In genomic region chr10:124551755-124552154, GRCh38 we compare ENCODE assay signal across 22 cellular contexts.
DNase-seq lines count a peak whose midpoint lies in the region; ATAC-seq and TF ChIP-seq lines count a peak whose summit lies in the region.
"Had no signal": no experiment of that assay in that cellular context is flagged by ENCODE, and none has a peak within 500 bp of the region (broad histone marks: within the 10 kb centered on the region; RNA-seq: fewer than 3 reads in every experiment).

No MANE protein-coding gene starts in this region.

- no peaks in the 10 kb centered on the region for H3K79me2 ChIP-seq in OCI-LY1 (ENCODE audit: insufficient read depth, low read length)

- no peaks in the 10 kb centered on the region for H3K27me3 ChIP-seq in OCI-LY1 (ENCODE audit: insufficient read depth, low read length)
- H3K27me3 ChIP-seq: BE2C, MG63 had no signal

- no peak for DNase-seq in stimulated activated naive CD8-positive, alpha-beta T cell treated with anti-CD3 and anti-CD28 coated beads, Interleukin-15, amount 100 ng/mL, for 72 hours
- no peak for DNase-seq in stimulated activated naive CD8-positive, alpha-beta T cell treated with anti-CD3 and anti-CD28 coated beads, Interleukin-15, Interleukin-2, amounts not matched to agents 100 U/mL and 50 U/mL, for 24 hours
- DNase-seq in memory B cell (ENCODE audit: low spot score in 2 of 2) (no peak), NCI-H2227 treated with DMSO at 0.1 percent for 48 hours (lab: John Stamatoyannopoulos, UW) (no peak)
- DNase-seq: BE2C; Caco-2; CD4-positive, alpha-beta T cell; DMS 273 treated with DMSO at 0.1 percent for 48 hours; DMS79 treated with DMSO at 0.1 percent for 48 hours; GOT3; MG63; NCI-H1417; NCI-H1694 treated with DMSO at 0.1 percent for 48 hours; NCI-H2081 treated with DMSO at 0.1 percent for 48 hours; NCI-H2171 treated with DMSO at 0.1 percent for 48 hours; NCI-H446 treated with DMSO at 0.1 percent for 48 hours; NCI-H526 treated with DMSO at 0.1 percent for 48 hours; PC-3 had no signal

- no peak overlapping the region for H3K4me2 ChIP-seq in OCI-LY1 (ENCODE audit: low read length)

- H3F3A ChIP-seq in OCI-LY1 (ENCODE audit: insufficient read depth, low read length): no peaks in the 10 kb centered on the region

- no peaks in the 10 kb centered on the region for H3K4me1 Mint-ChIP-seq in stimulated activated naive CD8-positive, alpha-beta T cell treated with anti-CD3 and anti-CD28 coated beads, Interleukin-15, amount 100 ng/mL, for 72 hours
- H3K4me1 Mint-ChIP-seq in memory B cell: peaks cover 39% of the 10 kb centered on the region

- no peaks in the 10 kb centered on the region for H3K9me3 ChIP-seq in OCI-LY1 (ENCODE audit: low read length)
- H3K9me3 ChIP-seq: BE2C, Caco-2, MG63 had no signal

- H3K9me2 ChIP-seq in OCI-LY1 (ENCODE audit: low read depth, low read length): no peaks in the 10 kb centered on the region

- no peak overlapping the region for H3K4me3 Mint-ChIP-seq in stimulated activated naive CD8-positive, alpha-beta T cell treated with anti-CD3 and anti-CD28 coated beads, Interleukin-15, amount 100 ng/mL, for 72 hours
- H3K4me3 Mint-ChIP-seq in memory B cell: no peak overlapping the region
- H3K4me3 Mint-ChIP-seq: CD4-positive, alpha-beta T cell; T-helper 1 cell treated with Interleukin-12 subunit alpha and Interleukin-12 subunit beta and Interleukin-4 antibody, amounts not matched to agents 30 μg/mL and 1 μg/mL, for 36 hours had no signal

- H3K4me1 ChIP-seq in OCI-LY1 (ENCODE audit: insufficient read depth, low read length, severe bottlenecking): peaks cover 45% of the 10 kb centered on the region
- H3K4me1 ChIP-seq: BE2C had no signal

- no peak overlapping the region for H3K27ac Mint-ChIP-seq in stimulated activated naive CD8-positive, alpha-beta T cell treated with anti-CD3 and anti-CD28 coated beads, Interleukin-15, amount 100 ng/mL, for 72 hours
- H3K27ac Mint-ChIP-seq in memory B cell: peak overlapping the region; percentile 31
- H3K27ac Mint-ChIP-seq: CD4-positive, alpha-beta T cell; T-helper 1 cell treated with Interleukin-12 subunit alpha and Interleukin-12 subunit beta and Interleukin-4 antibody, amounts not matched to agents 30 μg/mL and 1 μg/mL, for 36 hours had no signal

- no peaks in the 10 kb centered on the region for H4K20me1 ChIP-seq in OCI-LY1 (ENCODE audit: insufficient read depth, low read length)

- H3K27ac ChIP-seq in OCI-LY1 (ENCODE audit: low read depth, low read length, poor library complexity, severe bottlenecking): peak overlapping the region; percentile 89

- ATAC-seq in stimulated activated naive CD8-positive, alpha-beta T cell treated with anti-CD3 and anti-CD28 coated beads, Interleukin-15, amount 100 ng/mL, for 72 hours: peak; percentile 17
- ATAC-seq in stimulated activated naive CD8-positive, alpha-beta T cell treated with anti-CD3 and anti-CD28 coated beads, Interleukin-15, Interleukin-2, amounts not matched to agents 100 U/mL and 50 U/mL, for 24 hours: no peak
- ATAC-seq in memory B cell (ENCODE audit: low read depth) (no peak), GM18511 (IDR thresholded peaks at IDR 0.05; ENCODE audit: unreplicated experiment) (no peak)
- no peak for ATAC-seq in activated CD4-positive, CD25-positive, alpha-beta regulatory T cell treated with anti-CD3 and anti-CD28 coated beads, Interleukin-2, amount 50 U/mL, for 24 hours
- ATAC-seq: PC-3 had no signal

- no peaks in the 10 kb centered on the region for H3K9me3 Mint-ChIP-seq in stimulated activated naive CD8-positive, alpha-beta T cell treated with anti-CD3 and anti-CD28 coated beads, Interleukin-15, amount 100 ng/mL, for 72 hours
- H3K9me3 Mint-ChIP-seq in memory B cell: no peaks in the 10 kb centered on the region
- H3K9me3 Mint-ChIP-seq: CD4-positive, alpha-beta T cell; T-helper 1 cell treated with Interleukin-12 subunit alpha and Interleukin-12 subunit beta and Interleukin-4 antibody, amounts not matched to agents 30 μg/mL and 1 μg/mL, for 36 hours had no signal

- H3K36me3 Mint-ChIP-seq in memory B cell: no peaks in the 10 kb centered on the region

- no peaks in the 10 kb centered on the region for H3K36me3 ChIP-seq in OCI-LY1 (ENCODE audit: insufficient read depth, low read length)
- H3K36me3 ChIP-seq: BE2C, MG63 had no signal

- H3K4me3 ChIP-seq in OCI-LY1 (ENCODE audit: low read depth, low read length, poor library complexity, severe bottlenecking): no peak overlapping the region
- H3K4me3 ChIP-seq: MG63 had no signal

- no peak for TF ChIP-seq CTCF in OCI-LY1 (IDR thresholded peaks at IDR 0.05; ENCODE audit: low read length)

- no peak overlapping the region for H3K9ac ChIP-seq in OCI-LY1 (ENCODE audit: low read length)

- no peak overlapping the region for H2AFZ ChIP-seq in OCI-LY1 (ENCODE audit: low read length)

- H3K27me3 Mint-ChIP-seq in stimulated activated naive CD8-positive, alpha-beta T cell treated with anti-CD3 and anti-CD28 coated beads, Interleukin-15, amount 100 ng/mL, for 72 hours: no peaks in the 10 kb centered on the region
- no peaks in the 10 kb centered on the region for H3K27me3 Mint-ChIP-seq in memory B cell
- H3K27me3 Mint-ChIP-seq: CD4-positive, alpha-beta T cell had no signal
